ENCODE assay signal across 1 cellular context in the genomic region with DNA sequence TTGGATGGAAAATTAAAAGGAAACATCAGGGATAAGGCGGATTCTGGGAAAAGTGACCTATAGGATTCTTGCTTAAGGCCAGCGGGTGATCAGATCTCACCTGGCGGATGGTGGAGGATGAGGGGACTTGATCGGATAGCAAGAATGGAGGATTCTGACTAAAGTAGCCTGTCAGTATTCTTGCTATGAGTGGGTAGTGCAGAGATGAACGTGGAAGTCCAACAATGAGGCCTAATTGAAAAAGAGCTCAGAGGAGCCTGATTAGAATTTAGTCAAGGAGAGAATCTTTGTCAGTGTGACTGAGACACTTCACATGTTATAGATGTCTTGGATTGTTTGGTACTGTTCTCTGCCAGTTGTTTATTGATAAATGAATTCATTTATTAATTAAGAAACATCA.
TF ChIP-seq lines count a peak whose summit lies in the region.

No MANE protein-coding gene starts in this region.

TF ChIP-seq in A549, 52 proteins besides CTCF, POLR2A, EP300 and RAD21 (continued from another document):
- TF ChIP-seq, protein P1, sequence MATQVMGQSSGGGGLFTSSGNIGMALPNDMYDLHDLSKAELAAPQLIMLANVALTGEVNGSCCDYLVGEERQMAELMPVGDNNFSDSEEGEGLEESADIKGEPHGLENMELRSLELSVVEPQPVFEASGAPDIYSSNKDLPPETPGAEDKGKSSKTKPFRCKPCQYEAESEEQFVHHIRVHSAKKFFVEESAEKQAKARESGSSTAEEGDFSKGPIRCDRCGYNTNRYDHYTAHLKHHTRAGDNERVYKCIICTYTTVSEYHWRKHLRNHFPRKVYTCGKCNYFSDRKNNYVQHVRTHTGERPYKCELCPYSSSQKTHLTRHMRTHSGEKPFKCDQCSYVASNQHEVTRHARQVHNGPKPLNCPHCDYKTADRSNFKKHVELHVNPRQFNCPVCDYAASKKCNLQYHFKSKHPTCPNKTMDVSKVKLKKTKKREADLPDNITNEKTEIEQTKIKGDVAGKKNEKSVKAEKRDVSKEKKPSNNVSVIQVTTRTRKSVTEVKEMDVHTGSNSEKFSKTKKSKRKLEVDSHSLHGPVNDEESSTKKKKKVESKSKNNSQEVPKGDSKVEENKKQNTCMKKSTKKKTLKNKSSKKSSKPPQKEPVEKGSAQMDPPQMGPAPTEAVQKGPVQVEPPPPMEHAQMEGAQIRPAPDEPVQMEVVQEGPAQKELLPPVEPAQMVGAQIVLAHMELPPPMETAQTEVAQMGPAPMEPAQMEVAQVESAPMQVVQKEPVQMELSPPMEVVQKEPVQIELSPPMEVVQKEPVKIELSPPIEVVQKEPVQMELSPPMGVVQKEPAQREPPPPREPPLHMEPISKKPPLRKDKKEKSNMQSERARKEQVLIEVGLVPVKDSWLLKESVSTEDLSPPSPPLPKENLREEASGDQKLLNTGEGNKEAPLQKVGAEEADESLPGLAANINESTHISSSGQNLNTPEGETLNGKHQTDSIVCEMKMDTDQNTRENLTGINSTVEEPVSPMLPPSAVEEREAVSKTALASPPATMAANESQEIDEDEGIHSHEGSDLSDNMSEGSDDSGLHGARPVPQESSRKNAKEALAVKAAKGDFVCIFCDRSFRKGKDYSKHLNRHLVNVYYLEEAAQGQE (IDR thresholded peaks at IDR 0.05) = no peak
- TF ChIP-seq SREBF2 (IDR thresholded peaks at IDR 0.05) (no peak), RARB (CRISPR knock-in tag; IDR thresholded peaks at IDR 0.05) (no peak), GATA3 (IDR thresholded peaks at IDR 0.05; ENCODE audit: borderline replicate concordance) (no peak), NFE2L2 (conservative IDR thresholded peaks at IDR 0.05; ENCODE audit: low read length) (no peak)
- TF ChIP-seq, protein P2, sequence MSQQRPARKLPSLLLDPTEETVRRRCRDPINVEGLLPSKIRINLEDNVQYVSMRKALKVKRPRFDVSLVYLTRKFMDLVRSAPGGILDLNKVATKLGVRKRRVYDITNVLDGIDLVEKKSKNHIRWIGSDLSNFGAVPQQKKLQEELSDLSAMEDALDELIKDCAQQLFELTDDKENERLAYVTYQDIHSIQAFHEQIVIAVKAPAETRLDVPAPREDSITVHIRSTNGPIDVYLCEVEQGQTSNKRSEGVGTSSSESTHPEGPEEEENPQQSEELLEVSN (IDR thresholded peaks at IDR 0.05; ENCODE audit: borderline replicate concordance, low read depth) = no peak
- TF ChIP-seq, protein P3, sequence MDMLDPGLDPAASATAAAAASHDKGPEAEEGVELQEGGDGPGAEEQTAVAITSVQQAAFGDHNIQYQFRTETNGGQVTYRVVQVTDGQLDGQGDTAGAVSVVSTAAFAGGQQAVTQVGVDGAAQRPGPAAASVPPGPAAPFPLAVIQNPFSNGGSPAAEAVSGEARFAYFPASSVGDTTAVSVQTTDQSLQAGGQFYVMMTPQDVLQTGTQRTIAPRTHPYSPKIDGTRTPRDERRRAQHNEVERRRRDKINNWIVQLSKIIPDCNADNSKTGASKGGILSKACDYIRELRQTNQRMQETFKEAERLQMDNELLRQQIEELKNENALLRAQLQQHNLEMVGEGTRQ (IDR thresholded peaks at IDR 0.05) = no peak
